In genomic region chr10:13990918-13991317, GRCh38 we compare ENCODE assay signal across 12 cellular contexts.
A peak's percentile ranks its signal among the peaks of the same experiment; 100 is the strongest.
DNase-seq lines count a peak whose midpoint lies in the region; ATAC-seq and TF ChIP-seq lines count a peak whose summit lies in the region.
"Had no signal": no experiment of that assay in that cellular context is flagged by ENCODE, and none has a peak within 500 bp of the region (broad histone marks: within the 10 kb centered on the region; RNA-seq: fewer than 3 reads in every experiment).

No MANE protein-coding gene starts in this region.

- H3K4me3 Mint-ChIP-seq in endodermal cell = no peak overlapping the region
- no peak overlapping the region for H3K4me3 Mint-ChIP-seq in stimulated activated effector memory CD8-positive, alpha-beta T cell treated with anti-CD3 and anti-CD28 coated beads, Interleukin-12 subunit alpha, Interleukin-12 subunit beta, amount 100 ng/mL, for 72 hours
- H3K4me3 Mint-ChIP-seq: activated CD4-positive, alpha-beta T cell treated with anti-CD3 and anti-CD28 coated beads, Interleukin-2, amount 10 ng/mL, durations not matched to agents 24 days and 14 days had no signal

- no peaks in the 10 kb centered on the region for H3K36me3 Mint-ChIP-seq in endodermal cell (ENCODE audit: low read depth)
- H3K36me3 Mint-ChIP-seq in stimulated activated effector memory CD8-positive, alpha-beta T cell treated with anti-CD3 and anti-CD28 coated beads, Interleukin-12 subunit alpha, Interleukin-12 subunit beta, amount 100 ng/mL, for 72 hours = no peaks in the 10 kb centered on the region

- peaks cover 8% of the 10 kb centered on the region for H3K4me1 Mint-ChIP-seq in endodermal cell
- H3K4me1 Mint-ChIP-seq in stimulated activated effector memory CD8-positive, alpha-beta T cell treated with anti-CD3 and anti-CD28 coated beads, Interleukin-12 subunit alpha, Interleukin-12 subunit beta, amount 100 ng/mL, for 72 hours = no peaks in the 10 kb centered on the region
- H3K4me1 Mint-ChIP-seq: activated CD4-positive, alpha-beta T cell treated with anti-CD3 and anti-CD28 coated beads, Interleukin-2, amount 10 ng/mL, durations not matched to agents 24 days and 14 days had no signal

- no peak for ATAC-seq in GM18867 (IDR thresholded peaks at IDR 0.05; ENCODE audit: unreplicated experiment)
- no peak for ATAC-seq in stimulated activated effector memory CD8-positive, alpha-beta T cell treated with anti-CD3 and anti-CD28 coated beads, Interleukin-12 subunit alpha, Interleukin-12 subunit beta, amount 100 ng/mL, for 72 hours
- no peak for ATAC-seq in HG03097 (IDR thresholded peaks at IDR 0.05; ENCODE audit: low FRiP score, unreplicated experiment)
- ATAC-seq: A549 had no signal

- H3K36me3 ChIP-seq in endodermal cell (ENCODE audit: control insufficient read depth, insufficient read depth, low read length) = no peaks in the 10 kb centered on the region
- H3K36me3 ChIP-seq in mesodermal cell (ENCODE audit: control insufficient read depth, insufficient read depth, low read length) = no peaks in the 10 kb centered on the region
- no peaks in the 10 kb centered on the region for H3K36me3 ChIP-seq in urinary bladder (ENCODE audit: insufficient read depth)

- WGBS in endodermal cell (ENCODE audit: insufficient coverage in 1 of 2, insufficient read length in 1 of 2), 2 experiments = 90 to 96% methylated on average over 7 of the region's 7 CpGs
- 93 to 96% methylated on average over 6 to 7 of the region's 7 CpGs for WGBS in mesodermal cell (ENCODE audit: insufficient coverage in 2 of 2), 2 experiments
- WGBS in urinary bladder = 45% methylated on average over 7 of the region's 7 CpGs

- no peak overlapping the region for H3K9ac ChIP-seq in endodermal cell (ENCODE audit: extremely low read depth, low read length, poor library complexity, severe bottlenecking)

- H3K4me3 ChIP-seq in endodermal cell (ENCODE audit: low read length) (no peak overlapping the region), mesodermal cell (ENCODE audit: extremely low read depth, insufficient read depth, low read length, poor library complexity, severe bottlenecking) (no peak overlapping the region), urinary bladder (ENCODE audit: low read depth, low read length) (peak overlapping the region; percentile 18)
- H3K4me3 ChIP-seq: A549 had no signal

- DNase-seq in NCI-H2227 (lab: John Stamatoyannopoulos, UW; ENCODE audit: unreplicated experiment) (peak; percentile 9), NCI-H2227 treated with DMSO at 0.1 percent for 48 hours (lab: John Stamatoyannopoulos, UW) (no peak), endodermal cell (no peak)
- no peak for DNase-seq in stimulated activated effector memory CD8-positive, alpha-beta T cell treated with anti-CD3 and anti-CD28 coated beads, Interleukin-12 subunit alpha, Interleukin-12 subunit beta, amount 100 ng/mL, for 72 hours (ENCODE audit: low spot score in 2 of 2)
- DNase-seq: activated CD4-positive, alpha-beta T cell treated with anti-CD3 and anti-CD28 coated beads, Interleukin-2, amount 10 ng/mL, durations not matched to agents 24 days and 14 days; amniotic stem cell; RPMI8226 had no signal

- H3K27ac ChIP-seq in endodermal cell (ENCODE audit: low read depth, low read length) = peak overlapping the region; percentile 68
- peak overlapping the region; percentile 73 for H3K27ac ChIP-seq in mesodermal cell (ENCODE audit: low read depth, low read length, severe bottlenecking)
- H3K27ac ChIP-seq in urinary bladder (ENCODE audit: low read depth) = no peak overlapping the region
- H3K27ac ChIP-seq: A549 had no signal

- H3K4me1 ChIP-seq in endodermal cell (ENCODE audit: control insufficient read depth, insufficient read depth, low read length) (no peaks in the 10 kb centered on the region), mesodermal cell (ENCODE audit: control insufficient read depth, insufficient read depth, low read length, poor library complexity, severe bottlenecking) (peaks cover 20% of the 10 kb centered on the region), urinary bladder (ENCODE audit: insufficient read depth) (no peaks in the 10 kb centered on the region)

- no peak overlapping the region for H3K27ac Mint-ChIP-seq in endodermal cell
- no peak overlapping the region for H3K27ac Mint-ChIP-seq in stimulated activated effector memory CD8-positive, alpha-beta T cell treated with anti-CD3 and anti-CD28 coated beads, Interleukin-12 subunit alpha, Interleukin-12 subunit beta, amount 100 ng/mL, for 72 hours
- H3K27ac Mint-ChIP-seq: activated CD4-positive, alpha-beta T cell treated with anti-CD3 and anti-CD28 coated beads, Interleukin-2, amount 10 ng/mL, durations not matched to agents 24 days and 14 days had no signal

- H3K9me3 ChIP-seq in endodermal cell (ENCODE audit: control insufficient read depth, low read length) (no peaks in the 10 kb centered on the region), mesodermal cell (ENCODE audit: control insufficient read depth, low read length) (no peaks in the 10 kb centered on the region)
- H3K9me3 ChIP-seq: A549 had no signal

- H3K27me3 ChIP-seq in endodermal cell (ENCODE audit: control insufficient read depth, insufficient read depth, low read length, poor library complexity, severe bottlenecking) = no peaks in the 10 kb centered on the region

- no peaks in the 10 kb centered on the region for H3K9me3 Mint-ChIP-seq in endodermal cell
- H3K9me3 Mint-ChIP-seq in stimulated activated effector memory CD8-positive, alpha-beta T cell treated with anti-CD3 and anti-CD28 coated beads, Interleukin-12 subunit alpha, Interleukin-12 subunit beta, amount 100 ng/mL, for 72 hours = no peaks in the 10 kb centered on the region
- H3K9me3 Mint-ChIP-seq: activated CD4-positive, alpha-beta T cell treated with anti-CD3 and anti-CD28 coated beads, Interleukin-2, amount 10 ng/mL, durations not matched to agents 24 days and 14 days had no signal

- TF ChIP-seq CTCF in endodermal cell (conservative IDR thresholded peaks at IDR 0.05) = no peak

- no peaks in the 10 kb centered on the region for H3K27me3 Mint-ChIP-seq in endodermal cell (ENCODE audit: insufficient read depth)
- H3K27me3 Mint-ChIP-seq: activated CD4-positive, alpha-beta T cell treated with anti-CD3 and anti-CD28 coated beads, Interleukin-2, amount 10 ng/mL, durations not matched to agents 24 days and 14 days had no signal
